Comparison of ENCODE assay signal across 20 cellular contexts in the genomic region with DNA sequence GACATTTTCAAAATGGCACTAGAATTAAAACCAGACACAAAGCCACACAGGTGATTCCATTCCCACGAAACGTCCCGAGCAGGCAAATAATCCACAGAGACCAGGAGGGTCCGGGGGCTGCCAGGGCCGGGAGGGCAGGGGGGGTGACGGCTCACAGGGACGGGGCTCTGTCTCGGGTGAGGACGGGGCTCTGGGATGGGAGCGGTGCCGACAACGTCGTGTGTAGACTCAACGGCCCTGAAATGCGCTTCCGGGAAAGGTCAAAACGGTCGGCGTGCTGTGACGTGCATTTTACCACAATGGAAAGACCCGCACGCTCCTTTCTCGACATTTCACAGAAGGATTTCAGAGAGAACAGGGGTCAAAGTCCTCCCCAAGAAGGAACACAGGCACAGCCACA.
DNase-seq lines count a peak whose midpoint lies in the region; ATAC-seq lines count a peak whose summit lies in the region.
"Had no signal": no experiment of that assay in that cellular context is flagged by ENCODE, and none has a peak within 500 bp of the region (broad histone marks: within the 10 kb centered on the region; RNA-seq: fewer than 3 reads in every experiment).

No MANE protein-coding gene starts in this region.

- H3K4me1 Mint-ChIP-seq in T-helper 2 cell treated with Interferon-gamma antibody and Interleukin-4, amounts not matched to agents 5 μg/mL and 100 μg/mL, for 36 hours (ENCODE audit: low read depth) = peaks cover 31% of the 10 kb centered on the region
- H3K4me1 Mint-ChIP-seq in activated naive CD8-positive, alpha-beta T cell treated with anti-CD3 and anti-CD28 coated beads, Interleukin-2, amount 50 U/mL, for 24 hours = peaks cover 48% of the 10 kb centered on the region
- H3K4me1 Mint-ChIP-seq: endodermal cell had no signal

- no peaks in the 10 kb centered on the region for H3K27me3 Mint-ChIP-seq in T-helper 2 cell treated with Interferon-gamma antibody and Interleukin-4, amounts not matched to agents 5 μg/mL and 100 μg/mL, for 36 hours (ENCODE audit: low read depth)
- H3K27me3 Mint-ChIP-seq in activated naive CD8-positive, alpha-beta T cell treated with anti-CD3 and anti-CD28 coated beads, Interleukin-2, amount 50 U/mL, for 24 hours = no peaks in the 10 kb centered on the region
- H3K27me3 Mint-ChIP-seq: activated B cell treated with CpG ODN at 0.5 μM for 24 hours had no signal

- peaks cover 38% of the 10 kb centered on the region for H3K36me3 Mint-ChIP-seq in T-helper 2 cell treated with Interferon-gamma antibody and Interleukin-4, amounts not matched to agents 5 μg/mL and 100 μg/mL, for 36 hours (ENCODE audit: low read depth)
- peaks cover 58% of the 10 kb centered on the region for H3K36me3 Mint-ChIP-seq in activated naive CD8-positive, alpha-beta T cell treated with anti-CD3 and anti-CD28 coated beads, Interleukin-2, amount 50 U/mL, for 24 hours (ENCODE audit: low read depth)

- DNase-seq in stimulated activated naive CD4-positive, alpha-beta T cell treated with Interleukin-2 at 50 U/mL for 16 hours (lab: John Stamatoyannopoulos, UW) = peak; percentile 11
- no peak for DNase-seq in stimulated activated naive CD4-positive, alpha-beta T cell (lab: John Stamatoyannopoulos, UW)
- DNase-seq in T-helper 2 cell treated with Interferon-gamma antibody and Interleukin-4, amounts not matched to agents 5 μg/mL and 100 μg/mL, for 36 hours (ENCODE audit: low spot score) = no peak
- DNase-seq in activated naive CD8-positive, alpha-beta T cell treated with anti-CD3 and anti-CD28 coated beads, Interleukin-2, amount 50 U/mL, for 24 hours = no peak
- DNase-seq in DMS79 (lab: John Stamatoyannopoulos, UW) = no peak
- DNase-seq in NCI-H1417 treated with DMSO at 0.1 percent for 48 hours (lab: John Stamatoyannopoulos, UW) = no peak
- DNase-seq: activated B cell treated with CpG ODN at 0.5 μM for 24 hours, adrenal gland, Caco-2, colonic mucosa, endodermal cell, esophagus squamous epithelium, gastrocnemius medialis, Karpas-422, NCI-H1930, NCI-H345, NCI-H774 had no signal

- peak overlapping the region; percentile 98 for H3K27ac Mint-ChIP-seq in T-helper 2 cell treated with Interferon-gamma antibody and Interleukin-4, amounts not matched to agents 5 μg/mL and 100 μg/mL, for 36 hours
- H3K27ac Mint-ChIP-seq in activated naive CD8-positive, alpha-beta T cell treated with anti-CD3 and anti-CD28 coated beads, Interleukin-2, amount 50 U/mL, for 24 hours = peak overlapping the region; percentile 98
- H3K27ac Mint-ChIP-seq: activated B cell treated with CpG ODN at 0.5 μM for 24 hours, endodermal cell had no signal

- no peak for ATAC-seq in activated naive CD8-positive, alpha-beta T cell treated with anti-CD3 and anti-CD28 coated beads, Interleukin-2, amount 50 U/mL, for 24 hours
- no peak for ATAC-seq in HG03457 (IDR thresholded peaks at IDR 0.05; ENCODE audit: unreplicated experiment)
- ATAC-seq: gastrocnemius medialis, SK-N-SH treated with all-trans-retinoic acid at 6 μM for 48 hours had no signal

- peak overlapping the region; percentile 92 for H3K4me3 Mint-ChIP-seq in T-helper 2 cell treated with Interferon-gamma antibody and Interleukin-4, amounts not matched to agents 5 μg/mL and 100 μg/mL, for 36 hours
- peak overlapping the region; percentile 85 for H3K4me3 Mint-ChIP-seq in activated naive CD8-positive, alpha-beta T cell treated with anti-CD3 and anti-CD28 coated beads, Interleukin-2, amount 50 U/mL, for 24 hours
- H3K4me3 Mint-ChIP-seq: activated B cell treated with CpG ODN at 0.5 μM for 24 hours, endodermal cell, neural progenitor cell had no signal

- peaks cover 13% of the 10 kb centered on the region for H3K9me3 Mint-ChIP-seq in T-helper 2 cell treated with Interferon-gamma antibody and Interleukin-4, amounts not matched to agents 5 μg/mL and 100 μg/mL, for 36 hours
- H3K9me3 Mint-ChIP-seq in activated naive CD8-positive, alpha-beta T cell treated with anti-CD3 and anti-CD28 coated beads, Interleukin-2, amount 50 U/mL, for 24 hours = peaks cover 13% of the 10 kb centered on the region
- H3K9me3 Mint-ChIP-seq: activated B cell treated with CpG ODN at 0.5 μM for 24 hours had no signal
